1 cellular context compared by ENCODE assay signal in genomic region chr1:179882253-179883039, GRCh38.
TF ChIP-seq lines count a peak whose summit lies in the region.

Gene TOR1AIP1 (plus strand): TSS chr1:179882285. CDS start chr1:179882503, 218 bp downstream.

TF ChIP-seq in K562, 482 proteins besides CTCF, POLR2A, EP300 and RAD21 (continued from another document and continues in another):
- TF ChIP-seq IFI16 (CRISPR knock-in tag; IDR thresholded peaks at IDR 0.05) = no peak; the same call in 1 of the 2 replicates
- no peak for TF ChIP-seq NFE2L1 (tag; IDR thresholded peaks at IDR 0.05; ENCODE audit: borderline replicate concordance, low read depth)
- peak; percentile 78 for TF ChIP-seq MECOM (CRISPR knock-in tag; IDR thresholded peaks at IDR 0.05)
- peak; percentile 88; the same call in 1 of the 2 replicates for TF ChIP-seq NFATC3 (IDR thresholded peaks at IDR 0.05)
- TF ChIP-seq GMEB1 (CRISPR knock-in tag; IDR thresholded peaks at IDR 0.05) = peak; percentile 89
- TF ChIP-seq NFXL1 (CRISPR knock-in tag; IDR thresholded peaks at IDR 0.05) = no peak
- TF ChIP-seq RBM25 (IDR thresholded peaks at IDR 0.05; ENCODE audit: low read depth, low read length, severe bottlenecking) = no peak
- no peak for TF ChIP-seq ZNF518B (CRISPR knock-in tag; IDR thresholded peaks at IDR 0.05)
- TF ChIP-seq PCBP2 (IDR thresholded peaks at IDR 0.05; ENCODE audit: low read depth, low read length, poor library complexity, severe bottlenecking) = no peak
- TF ChIP-seq GTF2E2 (tag; IDR thresholded peaks at IDR 0.05) = peak; percentile 100
- peak; percentile 97 for TF ChIP-seq THAP7 (CRISPR knock-in tag; IDR thresholded peaks at IDR 0.05)
- TF ChIP-seq ZNF347 (CRISPR knock-in tag; IDR thresholded peaks at IDR 0.05; ENCODE audit: low read depth) = no peak
- TF ChIP-seq FIP1L1 (IDR thresholded peaks at IDR 0.05; ENCODE audit: low read depth, low read length, poor library complexity, severe bottlenecking) = peak; percentile 88
- TF ChIP-seq MYC (IDR thresholded peaks at IDR 0.05; ENCODE audit: low read depth, low read length) = peak; percentile 79
- peak; percentile 30; the same call in 1 of the 2 replicates for TF ChIP-seq MYC (CRISPR knock-in tag; IDR thresholded peaks at IDR 0.05; ENCODE audit: borderline replicate concordance, low read depth)
- TF ChIP-seq ZNF639 (CRISPR knock-in tag; conservative IDR thresholded peaks at IDR 0.05 in 1 of 2, IDR thresholded peaks at IDR 0.05 in 1 of 2) = peak in 1 of 2 experiments; percentile 95; a peak in 2 of 4 replicates
- peak; percentile 52; the same call in 1 of the 2 replicates for TF ChIP-seq MITF (IDR thresholded peaks at IDR 0.05)
- TF ChIP-seq U2AF1 (optimal IDR thresholded peaks at IDR 0.05; ENCODE audit: low read depth, low read length) = no peak
- no peak for TF ChIP-seq ID3 (CRISPR knock-in tag; IDR thresholded peaks at IDR 0.05)
- TF ChIP-seq ID3 (tag; IDR thresholded peaks at IDR 0.05) = peak; percentile 76
- TF ChIP-seq HDGF (IDR thresholded peaks at IDR 0.05) = no peak; the same call in 1 of the 2 replicates
- TF ChIP-seq ZBTB8A (IDR thresholded peaks at IDR 0.05; ENCODE audit: partially characterized antibody) = no peak
- peak in 1 of 2 experiments; percentile 99; a peak in 2 of 4 replicates for TF ChIP-seq BCLAF1 (IDR thresholded peaks at IDR 0.05; ENCODE audit: borderline replicate concordance in 1 of 2, control insufficient read depth in 1 of 2, low read depth in 2 of 2, low read length in 1 of 2)
- TF ChIP-seq ZNF449 (CRISPR knock-in tag; IDR thresholded peaks at IDR 0.05) = peak; percentile 86; the same call in 1 of the 2 replicates
- peak; percentile 42; the same call in 1 of the 2 replicates for TF ChIP-seq ZKSCAN8 (CRISPR knock-in tag; IDR thresholded peaks at IDR 0.05)
- peak; percentile 93 for TF ChIP-seq EGR1 (conservative IDR thresholded peaks at IDR 0.05)
- peak in 1 of 2 experiments; percentile 62 for TF ChIP-seq E2F6 (IDR thresholded peaks at IDR 0.05; ENCODE audit: borderline replicate concordance in 1 of 2, extremely low read depth in 1 of 2, insufficient read depth in 1 of 2, insufficient read length in 1 of 2, low read depth in 1 of 2, low read length in 1 of 2, poor library complexity in 1 of 2, severe bottlenecking in 1 of 2)
- TF ChIP-seq ILK (tag; IDR thresholded peaks at IDR 0.05; ENCODE audit: borderline replicate concordance, low read depth) = no peak
- TF ChIP-seq GATA2 (CRISPR knock-in tag; IDR thresholded peaks at IDR 0.05) = 0 out of 2 replicates have a peak, but pooled peaks have one; percentile 24
- TF ChIP-seq MAFF (IDR thresholded peaks at IDR 0.05; ENCODE audit: low read length) = no peak
- peak; percentile 92; the same call in 1 of the 2 replicates for TF ChIP-seq PREB (CRISPR knock-in tag; IDR thresholded peaks at IDR 0.05)
- no peak for TF ChIP-seq CBX2 (IDR thresholded peaks at IDR 0.05; ENCODE audit: insufficient read depth, low read length, poor library complexity, severe bottlenecking)
- TF ChIP-seq TAF7 (tag; IDR thresholded peaks at IDR 0.05) = peak; percentile 99
- TF ChIP-seq ZNF217 (CRISPR knock-in tag; IDR thresholded peaks at IDR 0.05) = no peak
- 0 out of 2 replicates have a peak, but pooled peaks have one; percentile 34 for TF ChIP-seq ZNF12 (CRISPR knock-in tag; IDR thresholded peaks at IDR 0.05)
- TF ChIP-seq NR1H2 (CRISPR knock-in tag; IDR thresholded peaks at IDR 0.05) = peak; percentile 69; the same call in 1 of the 2 replicates
- no peak for TF ChIP-seq CHD1 (IDR thresholded peaks at IDR 0.05; ENCODE audit: low read length)
- no peak for TF ChIP-seq SAFB (IDR thresholded peaks at IDR 0.05; ENCODE audit: borderline replicate concordance, low read depth, low read length)
- TF ChIP-seq DNMT1 (IDR thresholded peaks at IDR 0.05) = 0 out of 2 replicates have a peak, but pooled peaks have one; percentile 90
- peak; percentile 89 for TF ChIP-seq CBX1 (IDR thresholded peaks at IDR 0.05; ENCODE audit: low read depth)
- peak; percentile 75; the same call in 1 of the 2 replicates for TF ChIP-seq ZNF764 (CRISPR knock-in tag; IDR thresholded peaks at IDR 0.05; ENCODE audit: low read depth)
- no peak for TF ChIP-seq ZNF232 (CRISPR knock-in tag; IDR thresholded peaks at IDR 0.05)
- peak; percentile 45 for TF ChIP-seq ARID1B (IDR thresholded peaks at IDR 0.05)
- TF ChIP-seq PHF20 (IDR thresholded peaks at IDR 0.05; ENCODE audit: partially characterized antibody) = peak; percentile 91
- TF ChIP-seq SNRNP70 (optimal IDR thresholded peaks at IDR 0.05; ENCODE audit: low read depth, low read length) = no peak
- no peak for TF ChIP-seq ZFP1 (CRISPR knock-in tag; IDR thresholded peaks at IDR 0.05)
- TF ChIP-seq POLR2B (IDR thresholded peaks at IDR 0.05; ENCODE audit: low read depth, partially characterized antibody) = peak; percentile 94
